Comparison of ENCODE assay signal across 7 cellular contexts in the genomic region with DNA sequence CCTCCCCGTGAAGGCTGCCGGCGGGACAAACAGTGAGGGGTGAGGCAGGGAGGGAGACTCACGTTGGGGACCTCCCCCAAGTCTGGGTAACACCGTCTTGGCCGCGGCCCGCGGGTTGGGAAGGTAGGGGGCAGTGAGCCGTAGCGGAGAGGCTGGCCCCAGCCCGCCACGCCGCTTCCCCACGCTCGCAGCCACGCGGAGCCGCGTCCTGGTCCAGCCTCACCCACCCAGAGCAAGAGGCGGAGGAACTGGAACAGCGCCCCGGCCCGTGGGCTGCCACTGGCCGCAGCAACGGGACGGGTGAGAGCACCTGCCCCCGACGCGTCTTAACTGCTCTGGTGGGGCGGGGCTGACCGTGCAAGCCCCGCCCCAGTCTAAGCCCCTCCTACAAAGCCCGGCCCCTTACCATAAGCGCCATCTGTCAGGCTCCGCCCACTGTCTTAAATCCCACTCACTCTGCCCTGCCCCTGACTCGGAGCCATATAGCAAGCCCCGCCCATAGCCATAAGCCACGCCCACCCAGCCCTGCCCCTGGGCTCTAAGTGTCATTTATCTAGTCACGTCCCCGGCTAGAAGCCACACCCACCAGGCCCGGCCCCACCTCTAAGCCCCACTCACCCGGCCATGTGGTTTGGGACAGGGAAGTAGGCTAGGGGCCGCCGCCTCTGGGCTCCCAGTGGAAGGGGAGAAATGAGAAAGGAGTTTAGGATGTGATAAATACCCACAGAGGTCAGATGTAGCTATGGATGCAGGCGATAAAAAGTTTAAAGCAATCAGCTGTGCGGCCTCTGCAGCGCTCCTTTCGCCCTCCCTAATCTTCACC. TPM values are rescaled to one million over a fixed set of nuclear protein-coding genes. Genes with fewer than 3 reads are reported as not detected.
DNase-seq lines count a peak whose midpoint lies in the region; ATAC-seq, FAIRE-seq and TF ChIP-seq lines count a peak whose summit lies in the region.

No MANE protein-coding gene starts in this region.

- peaks cover 24% of the 10 kb centered on the region for H3K4me1 ChIP-seq in HepG2 (ENCODE audit: insufficient read depth, low read length)

- H3K27ac Mint-ChIP-seq in activated CD4-positive, alpha-beta T cell treated with anti-CD3 and anti-CD28 coated beads, Interleukin-2, amount 10 ng/mL, durations not matched to agents 24 days and 14 days: no peak overlapping the region

- H2AFZ ChIP-seq in HepG2 (ENCODE audit: low read length): no peak overlapping the region

- no peaks in the 10 kb centered on the region; a peak in 1 of 5 replicates for H3K27me3 ChIP-seq in HepG2 (ENCODE audit: control insufficient read depth in 1 of 2, insufficient read depth in 2 of 2, low read length in 2 of 2)

- no peaks in the 10 kb centered on the region for H3K9me3 ChIP-seq in HepG2 (ENCODE audit: low read length)

- no peak for FAIRE-seq in HepG2 (lab: Jason Lieb, UNC)

- no peaks in the 10 kb centered on the region for H4K20me1 ChIP-seq in HepG2 (ENCODE audit: insufficient read depth, low read length)

- no TSS peak for BruUV-seq in HepG2 (replicated peaks; lab: Mats Ljungman, UMichigan)

- in situ Hi-C loops in HepG2 (cut with HindIII; ENCODE audit: extremely low pct_ligation_motif_present, low pct_unique_long_range_greater_than_20kb): no loop called here

- ATAC-seq in GM18870 (IDR thresholded peaks at IDR 0.05; ENCODE audit: unreplicated experiment) (peak; percentile 55), HG03095 (IDR thresholded peaks at IDR 0.05; ENCODE audit: unreplicated experiment) (peak; percentile 80), HepG2 (peak; percentile 79)

- peak overlapping the region; percentile 3 to 67 (median 41); a peak in 4 of 6 replicates for H3K4me3 ChIP-seq in HepG2 (replicated peaks in 1 of 3; ENCODE audit: insufficient read depth in 1 of 3, low read depth in 2 of 3, low read length in 3 of 3)

- no peak for TF ChIP-seq RAD21 in HepG2 (CRISPR knock-in tag; IDR thresholded peaks at IDR 0.05)

- intact Hi-C loops in activated CD4-positive, alpha-beta T cell treated with anti-CD3 and anti-CD28 coated beads, Interleukin-2, amount 10 ng/mL, durations not matched to agents 24 days and 14 days (cut with micrococcal nuclease): no loop called here
- intact Hi-C loops in HepG2 (cut with micrococcal nuclease; ENCODE audit: unreplicated experiment): no loop called here

- TF ChIP-seq EP300 in HepG2 (IDR thresholded peaks at IDR 0.05; ENCODE audit: low read depth in 2 of 2, low read length in 2 of 2) (no peak), HepG2 (CRISPR knock-in tag; IDR thresholded peaks at IDR 0.05; ENCODE audit: borderline replicate concordance) (no peak)

- no peaks in the 10 kb centered on the region for H3K36me3 Mint-ChIP-seq in activated CD4-positive, alpha-beta T cell treated with anti-CD3 and anti-CD28 coated beads, Interleukin-2, amount 10 ng/mL, durations not matched to agents 24 days and 14 days (ENCODE audit: low read depth)

- peaks cover 18% of the 10 kb centered on the region for H3K4me1 Mint-ChIP-seq in activated CD4-positive, alpha-beta T cell treated with anti-CD3 and anti-CD28 coated beads, Interleukin-2, amount 10 ng/mL, durations not matched to agents 24 days and 14 days

- no peaks in the 10 kb centered on the region for H3K79me2 ChIP-seq in HepG2 (ENCODE audit: insufficient read depth, low read length)

- DNase-seq in NCI-H345 (lab: John Stamatoyannopoulos, UW): peak; percentile 89
- peak; percentile 92 for DNase-seq in activated CD4-positive, alpha-beta T cell treated with anti-CD3 and anti-CD28 coated beads, Interleukin-2, amount 10 ng/mL, durations not matched to agents 24 days and 14 days
- DNase-seq in dermis blood vessel endothelial cell: peak; percentile 70
- peak; percentile 81 for DNase-seq in HepG2 (ENCODE audit: low spot score)
- DNase-seq in stimulated activated CD4-positive, alpha-beta T cell treated with anti-CD3 and anti-CD28 coated beads, Interleukin-4, amount 100 ng/mL, for 24 hours: peak; percentile 90

- H3K27ac ChIP-seq in HepG2 (ENCODE audit: extremely low read length, insufficient read depth, low read length): no peak overlapping the region

- H3K36me3 ChIP-seq in HepG2 (replicated peaks in 1 of 2; ENCODE audit: control insufficient read depth in 1 of 2, insufficient read depth in 2 of 2, low read length in 2 of 2): no peaks in the 10 kb centered on the region

- POLR2A ChIA-PET in HepG2 (lab: Yijun Ruan, JAX): no interaction called here

- no peak for TF ChIP-seq POLR2A in HepG2 (IDR thresholded peaks at IDR 0.05; ENCODE audit: insufficient read depth in 1 of 2, low read depth in 2 of 2, low read length in 2 of 2)

- WGBS in HepG2 (ENCODE audit: low lambda C conversion rate): 33% methylated on average over 22 of the region's 49 CpGs

- H3K9ac ChIP-seq in HepG2 (ENCODE audit: insufficient read depth, low read depth, low read length): no peak overlapping the region

- CTCF ChIA-PET in HepG2 (lab: Yijun Ruan, JAX; ENCODE audit: low intra/inter-chr PET ratio, low total read pairs): no interaction called here

- H3K4me3 Mint-ChIP-seq in activated CD4-positive, alpha-beta T cell treated with anti-CD3 and anti-CD28 coated beads, Interleukin-2, amount 10 ng/mL, durations not matched to agents 24 days and 14 days: peak overlapping the region; percentile 65

- H3K27me3 Mint-ChIP-seq in activated CD4-positive, alpha-beta T cell treated with anti-CD3 and anti-CD28 coated beads, Interleukin-2, amount 10 ng/mL, durations not matched to agents 24 days and 14 days: peaks cover 8% of the 10 kb centered on the region

- 0 out of 2 replicates have a peak, but pooled peaks have one; percentile 16 for TF ChIP-seq CTCF in HepG2 (CRISPR knock-in tag; IDR thresholded peaks at IDR 0.05)

- no peaks in the 10 kb centered on the region for H3K9me3 Mint-ChIP-seq in activated CD4-positive, alpha-beta T cell treated with anti-CD3 and anti-CD28 coated beads, Interleukin-2, amount 10 ng/mL, durations not matched to agents 24 days and 14 days

- H3K4me2 ChIP-seq in HepG2 (ENCODE audit: low read depth, low read length): peak overlapping the region; percentile 72

RNA-seq across cellular contexts. Expression of gene CCL25, which starts 2.1 kb away (rescaled TPM):
- total RNA-seq in activated CD4-positive, alpha-beta T cell treated with anti-CD3 and anti-CD28 coated beads, Interleukin-2, amount 10 ng/mL, durations not matched to agents 24 days and 14 days: not detected in 2 replicates
- total RNA-seq in dermis blood vessel endothelial cell (not detected in 2 replicates), HepG2 (2016; rRNA removed; fragmentation: Illumina TruSeq; extraction: Trizol) (not detected in 2 replicates)
- not detected in 2 replicates for total RNA-seq in HepG2 (2016; cell fraction: cytosol; rRNA removed; fragmentation: Illumina TruSeq; extraction: Trizol; ENCODE audit: low read depth)
- not detected in 2 replicates for total RNA-seq in HepG2 (2016; cell fraction: insoluble cytoplasmic fraction; rRNA removed; fragmentation: Illumina TruSeq; extraction: Trizol)
- not detected in 2 replicates for total RNA-seq in HepG2 (2016; cell fraction: membrane; rRNA removed; fragmentation: Illumina TruSeq; extraction: Trizol)
- not detected in 2 replicates for total RNA-seq in HepG2 (2016; cell fraction: nucleus; rRNA removed; fragmentation: Illumina TruSeq; extraction: Trizol)
- polyA plus RNA-seq in HepG2 (2011; rRNA removed): not detected in 2 replicates
- polyA plus RNA-seq in HepG2 (2011; cell fraction: cytosol; rRNA removed): not detected in 2 replicates
- polyA plus RNA-seq in HepG2 (2011; cell fraction: nucleus; rRNA removed): not detected in 2 replicates
- not detected in 2 replicates for polyA plus RNA-seq in HepG2 (2012)
- not detected in 2 replicates for polyA plus RNA-seq in HepG2 (2016; cell fraction: cytosol; fragmentation: Illumina TruSeq; extraction: Trizol; ENCODE audit: low read depth)
- not detected in 2 replicates for polyA plus RNA-seq in HepG2 (2016; cell fraction: insoluble cytoplasmic fraction; fragmentation: Illumina TruSeq; extraction: Trizol; ENCODE audit: low read depth)
- polyA plus RNA-seq in HepG2 (2016; cell fraction: membrane; fragmentation: Illumina TruSeq; extraction: Trizol; ENCODE audit: low read depth): not detected in 2 replicates
- polyA plus RNA-seq in HepG2 (2016; cell fraction: nucleus; fragmentation: Illumina TruSeq; extraction: Trizol; ENCODE audit: insufficient read depth, low read depth): not detected in 2 replicates
- not detected in 2 replicates for polyA minus RNA-seq in HepG2 (2011; rRNA and poly(A)+ RNA removed; ENCODE audit: low replicate concordance)
- polyA minus RNA-seq in HepG2 (2011; cell fraction: cytosol; rRNA and poly(A)+ RNA removed): not detected in 2 replicates
- polyA minus RNA-seq in HepG2 (2011; cell fraction: nucleus; rRNA and poly(A)+ RNA removed): not detected in 2 replicates

RNA-seq across cellular contexts. Expression of gene ELAVL1, which starts 45.0 kb away (rescaled TPM):
- 191 and 193 TPM in 2 replicates for total RNA-seq in activated CD4-positive, alpha-beta T cell treated with anti-CD3 and anti-CD28 coated beads, Interleukin-2, amount 10 ng/mL, durations not matched to agents 24 days and 14 days
- total RNA-seq in dermis blood vessel endothelial cell: 43.2 and 98.7 TPM in 2 replicates
- 38.4 and 58.2 TPM in 2 replicates for total RNA-seq in HepG2 (2016; rRNA removed; fragmentation: Illumina TruSeq; extraction: Trizol)
- total RNA-seq in HepG2 (2016; cell fraction: cytosol; rRNA removed; fragmentation: Illumina TruSeq; extraction: Trizol; ENCODE audit: low read depth): 8.6 and 10.0 TPM in 2 replicates
- total RNA-seq in HepG2 (2016; cell fraction: insoluble cytoplasmic fraction; rRNA removed; fragmentation: Illumina TruSeq; extraction: Trizol): 41.2 and 51.9 TPM in 2 replicates
- 24.1 and 24.3 TPM in 2 replicates for total RNA-seq in HepG2 (2016; cell fraction: membrane; rRNA removed; fragmentation: Illumina TruSeq; extraction: Trizol)
- total RNA-seq in HepG2 (2016; cell fraction: nucleus; rRNA removed; fragmentation: Illumina TruSeq; extraction: Trizol): 22.6 and 27.5 TPM in 2 replicates
- polyA plus RNA-seq in HepG2 (2011; rRNA removed): 25.6 and 27.9 TPM in 2 replicates
- 35.9 and 37.1 TPM in 2 replicates for polyA plus RNA-seq in HepG2 (2011; cell fraction: cytosol; rRNA removed)
- 16.7 and 17.2 TPM in 2 replicates for polyA plus RNA-seq in HepG2 (2011; cell fraction: nucleus; rRNA removed)
- polyA plus RNA-seq in HepG2 (2012): 37.6 and 45.7 TPM in 2 replicates
- 16.8 and 20.9 TPM in 2 replicates for polyA plus RNA-seq in HepG2 (2016; cell fraction: cytosol; fragmentation: Illumina TruSeq; extraction: Trizol; ENCODE audit: low read depth)
- 86.4 and 99.7 TPM in 2 replicates for polyA plus RNA-seq in HepG2 (2016; cell fraction: insoluble cytoplasmic fraction; fragmentation: Illumina TruSeq; extraction: Trizol; ENCODE audit: low read depth)
- 22.9 and 27.5 TPM in 2 replicates for polyA plus RNA-seq in HepG2 (2016; cell fraction: membrane; fragmentation: Illumina TruSeq; extraction: Trizol; ENCODE audit: low read depth)
- polyA plus RNA-seq in HepG2 (2016; cell fraction: nucleus; fragmentation: Illumina TruSeq; extraction: Trizol; ENCODE audit: insufficient read depth, low read depth): 51.0 and 52.2 TPM in 2 replicates
- 35.9 and 54.6 TPM in 2 replicates for polyA minus RNA-seq in HepG2 (2011; rRNA and poly(A)+ RNA removed; ENCODE audit: low replicate concordance)
- 26.8 and 28.9 TPM in 2 replicates for polyA minus RNA-seq in HepG2 (2011; cell fraction: cytosol; rRNA and poly(A)+ RNA removed)
- 7.3 and 10.2 TPM in 2 replicates for polyA minus RNA-seq in HepG2 (2011; cell fraction: nucleus; rRNA and poly(A)+ RNA removed)
